26 cellular contexts compared by ENCODE assay signal in the genomic region with DNA sequence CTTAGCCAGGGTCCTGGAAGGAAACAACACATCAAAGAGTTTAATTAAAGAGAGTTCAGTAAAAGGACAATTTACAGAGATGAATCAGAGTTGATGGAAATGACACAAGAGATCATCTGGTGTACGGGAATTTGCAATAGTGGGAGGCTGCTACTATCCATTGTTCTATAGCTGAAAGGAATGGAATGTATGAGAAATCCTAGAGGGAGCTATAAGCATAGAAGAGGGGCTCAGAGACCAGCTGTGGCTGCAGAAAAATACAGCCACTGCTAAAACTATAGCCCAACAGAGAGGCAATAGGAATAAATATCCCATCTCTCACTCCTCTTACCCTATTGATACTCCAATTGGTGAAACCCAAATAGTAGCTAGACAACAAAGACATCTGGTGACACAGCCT.
"Had no signal": no experiment of that assay in that cellular context is flagged by ENCODE, and none has a peak within 500 bp of the region (broad histone marks: within the 10 kb centered on the region; RNA-seq: fewer than 3 reads in every experiment).

No MANE protein-coding gene starts in this region.

- DNase-seq: activated CD4-positive, alpha-beta T cell treated with anti-CD3 and anti-CD28 coated beads for 4 hours; activated CD8-positive, alpha-beta memory T cell treated with anti-CD3 and anti-CD28 coated beads, Interleukin-2, amount 50 U/mL, for 48 hours; activated CD8-positive, alpha-beta T cell treated with anti-CD3 and anti-CD28 coated beads, Interleukin-2, amount 10 ng/mL, durations not matched to agents 7 days and 5 days; activated effector memory CD4-positive, alpha-beta T cell treated with anti-CD3 and anti-CD28 coated beads, Interleukin-2, amount 50 U/mL, for 16 hours; activated naive CD4-positive, alpha-beta T cell treated with Interleukin-2 at 50 U/mL for 16 hours; activated naive CD8-positive, alpha-beta T cell treated with anti-CD3 and anti-CD28 coated beads, Interleukin-2, amount 50 U/mL, for 24 hours; activated T-cell treated with anti-CD3 and anti-CD28 coated beads, Interleukin-2, amount 50 U/mL, for 1 hour; amygdala; NCI-H1105 treated with DMSO at 0.1 percent for 48 hours; NCI-H1436 treated with DMSO at 0.1 percent for 48 hours; NCI-H187; NCI-H2081; NCI-H446 treated with DMSO at 0.1 percent for 48 hours; NCI-H524 treated with DMSO at 0.1 percent for 48 hours; NCI-H82; T-cell; WERI-Rb-1 had no signal

- H3K36me3 Mint-ChIP-seq: activated naive CD4-positive, alpha-beta T cell treated with anti-CD3 and anti-CD28 coated beads, Interleukin-2, amount 50 U/mL, for 72 hours; brain; T-cell had no signal

- H3K4me2 ChIP-seq: KMS-11 had no signal

- H3K9ac ChIP-seq: KMS-11 had no signal

- H3K36me3 ChIP-seq: WERI-Rb-1 had no signal

- FAIRE-seq: astrocyte had no signal

- H3K4me3 ChIP-seq: SK-N-MC had no signal

- H3K27me3 Mint-ChIP-seq: activated naive CD8-positive, alpha-beta T cell treated with anti-CD3 and anti-CD28 coated beads, Interleukin-2, amount 50 U/mL, for 24 hours; central memory CD8-positive, alpha-beta T cell; T-cell had no signal

- H3K27ac ChIP-seq: KMS-11, SK-N-MC, WERI-Rb-1 had no signal

- H3K27ac Mint-ChIP-seq: activated CD8-positive, alpha-beta T cell treated with anti-CD3 and anti-CD28 coated beads, Interleukin-2, amount 10 ng/mL, durations not matched to agents 7 days and 5 days; activated naive CD4-positive, alpha-beta T cell treated with anti-CD3 and anti-CD28 coated beads, Interleukin-2, amount 50 U/mL, for 72 hours; activated naive CD8-positive, alpha-beta T cell treated with anti-CD3 and anti-CD28 coated beads, Interleukin-2, amount 50 U/mL, for 24 hours; activated T-helper 1 cell treated with anti-CD3 and anti-CD28 coated beads, Interleukin-12 subunit alpha, Interleukin-12 subunit beta, Interleukin-2, Interleukin-4 antibody, amounts not matched to agents 30 ng/mL and 10 ng/mL and 1 ng/mL, durations not matched to agents 14 hours and 24 hours and 36 hours; brain; T-cell had no signal

- H3K4me1 Mint-ChIP-seq: activated naive CD8-positive, alpha-beta T cell treated with anti-CD3 and anti-CD28 coated beads, Interleukin-2, amount 50 U/mL, for 24 hours; brain; central memory CD8-positive, alpha-beta T cell; T-cell had no signal

- H3K4me3 Mint-ChIP-seq: activated CD8-positive, alpha-beta T cell treated with anti-CD3 and anti-CD28 coated beads, Interleukin-2, amount 10 ng/mL, durations not matched to agents 7 days and 5 days; activated naive CD8-positive, alpha-beta T cell treated with anti-CD3 and anti-CD28 coated beads, Interleukin-2, amount 50 U/mL, for 24 hours; activated T-helper 1 cell treated with anti-CD3 and anti-CD28 coated beads, Interleukin-12 subunit alpha, Interleukin-12 subunit beta, Interleukin-2, Interleukin-4 antibody, amounts not matched to agents 30 ng/mL and 10 ng/mL and 1 ng/mL, durations not matched to agents 14 hours and 24 hours and 36 hours; brain; central memory CD8-positive, alpha-beta T cell; T-cell had no signal

- H3K9me3 Mint-ChIP-seq: activated T-helper 1 cell treated with anti-CD3 and anti-CD28 coated beads, Interleukin-12 subunit alpha, Interleukin-12 subunit beta, Interleukin-2, Interleukin-4 antibody, amounts not matched to agents 30 ng/mL and 10 ng/mL and 1 ng/mL, durations not matched to agents 14 hours and 24 hours and 36 hours had no signal

- ATAC-seq: activated CD4-positive, CD25-positive, alpha-beta regulatory T cell treated with anti-CD3 and anti-CD28 coated beads, Interleukin-2, amount 50 U/mL, for 24 hours; activated CD8-positive, alpha-beta T cell treated with anti-CD3 and anti-CD28 coated beads, Interleukin-2, amount 10 ng/mL, durations not matched to agents 7 days and 5 days; activated naive CD4-positive, alpha-beta T cell treated with anti-CD3 and anti-CD28 coated beads, Interleukin-2, amount 50 U/mL, for 72 hours; activated naive CD8-positive, alpha-beta T cell treated with anti-CD3 and anti-CD28 coated beads, Interleukin-2, amount 50 U/mL, for 24 hours; Right ventricle myocardium inferior; T-cell had no signal
